In the genomic region with DNA sequence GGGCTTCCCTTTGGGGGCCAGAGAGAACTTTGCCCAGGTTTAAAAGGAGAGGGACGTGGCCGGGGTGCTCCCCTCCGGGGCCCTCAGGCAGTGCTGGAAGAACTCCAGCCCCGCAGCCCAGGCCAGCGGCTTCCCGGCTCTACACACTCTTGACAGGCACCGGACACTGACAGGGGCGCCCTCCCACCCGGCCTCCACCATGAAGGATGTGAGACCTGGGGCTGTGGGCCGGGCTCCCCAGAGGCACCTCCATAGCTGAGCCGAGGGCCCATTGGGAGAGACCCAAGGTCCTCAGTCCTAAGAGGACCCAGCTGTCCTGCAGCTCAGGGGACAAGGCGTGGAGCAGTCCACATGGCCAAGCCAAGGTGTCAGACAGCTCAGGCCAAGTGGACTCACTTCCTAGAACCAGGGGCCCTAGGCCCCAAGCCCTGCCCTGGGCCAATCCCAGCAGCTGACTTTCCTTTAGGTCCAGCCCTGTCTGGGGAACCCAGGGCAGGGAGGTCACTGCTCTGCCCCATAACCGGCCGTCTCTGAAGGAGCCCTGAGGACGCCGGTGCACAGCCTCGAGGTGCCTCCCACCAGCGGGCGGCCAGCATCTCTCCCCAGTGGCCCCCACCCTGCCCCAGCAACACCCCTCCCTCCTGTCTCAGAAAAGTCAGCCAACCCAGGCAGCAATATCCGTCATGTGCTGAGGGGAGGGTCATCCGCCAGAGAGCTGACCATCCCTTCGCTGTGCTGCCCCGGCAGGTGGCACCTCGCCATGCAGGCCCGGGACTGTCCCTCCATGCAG, we compare ENCODE assay signal across 18 cellular contexts.
"Had no signal": no experiment of that assay in that cellular context is flagged by ENCODE, and none has a peak within 500 bp of the region (broad histone marks: within the 10 kb centered on the region; RNA-seq: fewer than 3 reads in every experiment).

No MANE protein-coding gene starts in this region.

- H3K27me3 ChIP-seq: hepatocyte, sigmoid colon, testis had no signal

- H3K36me3 Mint-ChIP-seq: natural killer cell treated with Interleukin-12 subunit alpha and Interleukin-12 subunit beta and Interleukin-15 and Interleukin-18, amount 100 ng/mL, for 72 hours had no signal

- H3K27ac ChIP-seq: prostate gland, sigmoid colon, testis, VCaP had no signal

- H3K4me3 Mint-ChIP-seq: activated CD4-positive, alpha-beta memory T cell treated with anti-CD3 and anti-CD28 coated beads for 36 hours; activated CD4-positive, alpha-beta T cell treated with anti-CD3 and anti-CD28 coated beads for 36 hours; activated T-cell treated with anti-CD3 and anti-CD28 coated beads, Interleukin-2, amount 50 U/mL, for 4 hours; natural killer cell treated with Interleukin-12 subunit alpha and Interleukin-12 subunit beta and Interleukin-15 and Interleukin-18, amount 100 ng/mL, for 72 hours had no signal

- H3K4me1 Mint-ChIP-seq: activated CD4-positive, alpha-beta T cell treated with anti-CD3 and anti-CD28 coated beads for 36 hours had no signal

- H3K4me3 ChIP-seq: hepatocyte, prostate gland, sigmoid colon, testis had no signal

- ATAC-seq: activated CD4-positive, alpha-beta T cell treated with anti-CD3 and anti-CD28 coated beads for 36 hours; activated T-cell treated with anti-CD3 and anti-CD28 coated beads, Interleukin-2, amount 50 U/mL, for 4 hours; esophagus mucosa; natural killer cell treated with Interleukin-12 subunit alpha and Interleukin-12 subunit beta and Interleukin-15 and Interleukin-18, amount 100 ng/mL, for 72 hours; SK-N-SH treated with all-trans-retinoic acid at 6 μM for 48 hours had no signal

- H3K9me3 ChIP-seq: prostate gland, sigmoid colon, testis had no signal

- DNase-seq: activated CD4-positive, alpha-beta memory T cell treated with anti-CD3 and anti-CD28 coated beads for 36 hours; activated CD4-positive, alpha-beta T cell treated with anti-CD3 and anti-CD28 coated beads for 36 hours; activated effector memory CD4-positive, alpha-beta T cell treated with Interleukin-2 at 50 U/mL for 16 hours; activated naive CD4-positive, alpha-beta T cell treated with anti-CD3 and anti-CD28 coated beads, Interleukin-2, amount 50 U/mL, for 16 hours; activated T-cell treated with anti-CD3 and anti-CD28 coated beads, Interleukin-2, amount 50 U/mL, for 4 hours; islet precursor cell; mesenchymal stem cell; stimulated activated CD4-positive, alpha-beta T cell treated with anti-CD3 and anti-CD28 coated beads, Interleukin-12 subunit alpha, Interleukin-12 subunit beta, amount 100 ng/mL, for 4 hours; stimulated activated naive CD4-positive, alpha-beta T cell treated with Interleukin-2 at 50 U/mL for 16 hours; T-helper 1 cell; testis had no signal

- H3K4me1 ChIP-seq: prostate gland, testis had no signal

- H3K9me3 Mint-ChIP-seq: activated CD4-positive, alpha-beta memory T cell treated with anti-CD3 and anti-CD28 coated beads for 36 hours; activated T-cell treated with anti-CD3 and anti-CD28 coated beads, Interleukin-2, amount 50 U/mL, for 4 hours; natural killer cell treated with Interleukin-12 subunit alpha and Interleukin-12 subunit beta and Interleukin-15 and Interleukin-18, amount 100 ng/mL, for 72 hours had no signal

- H3K27ac Mint-ChIP-seq: activated CD4-positive, alpha-beta memory T cell treated with anti-CD3 and anti-CD28 coated beads for 36 hours; activated CD4-positive, alpha-beta T cell treated with anti-CD3 and anti-CD28 coated beads for 36 hours; natural killer cell treated with Interleukin-12 subunit alpha and Interleukin-12 subunit beta and Interleukin-15 and Interleukin-18, amount 100 ng/mL, for 72 hours had no signal

- H3K27me3 Mint-ChIP-seq: activated CD4-positive, alpha-beta memory T cell treated with anti-CD3 and anti-CD28 coated beads for 36 hours; activated CD4-positive, alpha-beta T cell treated with anti-CD3 and anti-CD28 coated beads for 36 hours; natural killer cell treated with Interleukin-12 subunit alpha and Interleukin-12 subunit beta and Interleukin-15 and Interleukin-18, amount 100 ng/mL, for 72 hours had no signal
